Comparison of ENCODE assay signal across 8 cellular contexts in the genomic region with DNA sequence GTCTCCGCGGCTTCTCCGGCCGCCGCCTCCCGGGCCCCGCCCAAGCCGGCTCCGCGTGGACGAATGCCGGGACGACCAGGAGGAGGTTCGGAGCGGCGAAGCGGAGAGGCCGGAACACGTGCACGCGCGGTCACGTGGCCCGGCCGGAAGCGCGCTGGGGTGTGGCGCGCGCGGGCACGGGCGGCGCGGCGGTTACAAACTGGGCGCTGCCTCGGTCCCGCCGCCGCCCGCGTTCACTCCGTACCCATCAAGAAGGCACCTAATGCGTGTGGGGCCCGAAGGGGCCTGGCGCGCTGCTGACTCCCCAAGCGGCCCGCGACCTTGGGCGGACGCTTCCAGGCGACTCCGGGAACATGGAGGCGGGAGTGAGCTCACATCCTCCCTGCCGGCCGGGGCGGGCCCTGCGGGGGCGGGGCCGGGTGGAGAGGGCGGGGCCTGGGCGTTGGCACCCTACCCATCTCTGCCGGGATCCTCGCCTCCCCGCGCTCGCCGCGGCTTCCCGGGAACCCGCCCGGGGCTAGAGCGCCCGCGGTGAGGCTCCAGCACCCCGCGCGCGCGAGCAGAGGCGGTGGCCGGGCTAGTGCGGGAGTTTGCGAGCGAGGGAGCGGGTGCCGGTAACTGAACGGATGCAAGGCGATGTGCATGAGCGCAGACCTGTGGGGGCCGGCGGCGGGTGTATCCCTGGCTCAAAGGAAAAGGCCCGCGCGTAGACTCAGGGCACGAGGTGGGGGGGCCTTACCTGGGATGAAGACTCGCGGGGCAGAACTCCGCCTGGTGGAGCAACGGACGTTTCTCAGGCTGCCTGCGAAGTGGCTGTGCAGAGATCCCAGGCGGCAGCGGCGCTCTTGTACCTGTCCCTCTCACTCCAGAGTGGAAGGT.
A peak's percentile ranks its signal among the peaks of the same experiment; 100 is the strongest.
DNase-seq lines count a peak whose midpoint lies in the region; FAIRE-seq and TF ChIP-seq lines count a peak whose summit lies in the region.

A gene (minus strand): TSS at position 367 of the 879 bp plus-strand sequence. CDS start 424 bp downstream, outside the sequence.

- H3K4me3 ChIP-seq in LNCaP clone FGC (ENCODE audit: low read depth, low read length) (peak within 1 kb of the TSS; percentile 53), neutrophil (ENCODE audit: low read depth in 1 of 2, low read length in 1 of 2) (peak within 1 kb of the TSS; percentile 83 to 99)

- no peaks in the 10 kb centered on the region for H3K36me3 ChIP-seq in neutrophil

- peak within 1 kb of the TSS; percentile 96 for H3K27ac ChIP-seq in neutrophil

- H3K9me3 ChIP-seq in neutrophil, result no peaks in the 10 kb centered on the region

- peak; percentile 75; the same call in 1 of the 2 replicates for TF ChIP-seq POLR2A in H54 (IDR thresholded peaks at IDR 0.05; ENCODE audit: low read depth, low read length)

- no peak for FAIRE-seq in H54 (lab: Jason Lieb, UNC)

- no peak for TF ChIP-seq CTCF in LNCaP clone FGC (IDR thresholded peaks at IDR 0.05; ENCODE audit: control insufficient read depth, extremely low read depth, insufficient read depth)
- peak; percentile 84 for TF ChIP-seq CTCF in neutrophil (IDR thresholded peaks at IDR 0.05)

- H3K27me3 ChIP-seq in neutrophil, result peaks cover 14% of the 10 kb centered on the region

- peaks cover 55 to 61% of the 10 kb centered on the region in 2 experiments for H3K4me1 ChIP-seq in neutrophil (ENCODE audit: control insufficient read depth in 1 of 2, insufficient read depth in 1 of 2, low read depth in 1 of 2, low read length in 1 of 2)

- DNase-seq in GDM1 (lab: John Stamatoyannopoulos, UW) (peak; percentile 30), H54 (ENCODE audit: insufficient read length, low spot score) (peak; percentile 95), LNCaP clone FGC (ENCODE audit: low read depth) (peak; percentile 44), SHP77 treated with DMSO at 0.1 percent for 48 hours (lab: John Stamatoyannopoulos, UW) (peak; percentile 58), activated gamma-delta T cell treated with Interleukin-2 at 50 U/mL for 16 hours (peak; percentile 84), foreskin melanocyte (peak; percentile 69), superior temporal gyrus (ENCODE audit: extremely low spot score) (peak; percentile 78)

Comparison
In these comparisons a context has a peak if more than half of its experiments do, and no peak if none do; other contexts are left out.
1. Peak in every context shown above with its lines: DNase-seq, H3K4me3 ChIP-seq and H3K27ac ChIP-seq.
2. DNase-seq: peak in every context shown above with its lines; median percentile 95 in H54; 84 in activated gamma-delta T cell treated with Interleukin-2 at 50 U/mL for 16 hours; 78 in superior temporal gyrus; 69 in foreskin melanocyte; 58 in SHP77 treated with DMSO at 0.1 percent for 48 hours; 44 in LNCaP clone FGC; 30 in GDM1.